8 cellular contexts compared by ENCODE assay signal in genomic region chr1:109910123-109910962, GRCh38. TPM values are rescaled to one million over a fixed set of nuclear protein-coding genes. Genes with fewer than 3 reads are reported as not detected.
DNase-seq lines count a peak whose midpoint lies in the region.

TSS of gene CSF1 (plus strand) at chr1:109910849. CDS start at chr1:109911024, 175 bp downstream.

- H3K23ac ChIP-seq in mesenchymal stem cell (ENCODE audit: low read length in 2 of 2), result peak within 1 kb of the TSS in 1 of 2 experiments; percentile 100

- peak within 1 kb of the TSS; percentile 54 for H3K9ac ChIP-seq in endocrine pancreas (ENCODE audit: control insufficient read depth, insufficient read depth, low read length)
- H3K9ac ChIP-seq in mesenchymal stem cell (ENCODE audit: low read length), result peak within 1 kb of the TSS; percentile 95

- H3K36me3 ChIP-seq in endocrine pancreas (ENCODE audit: control insufficient read depth, insufficient read depth, low read length), result no peaks in the 10 kb centered on the region
- H3K36me3 ChIP-seq in mesenchymal stem cell (ENCODE audit: control insufficient read depth in 1 of 2, insufficient read depth in 2 of 2, low read depth in 1 of 2, low read length in 2 of 2), result peaks cover 3 to 21% of the 10 kb centered on the region in 2 experiments

- DNase-seq in NCI-H1417 (lab: John Stamatoyannopoulos, UW) (peak in 2 of 3 experiments; percentile 63 to 76), NCI-H1417 treated with DMSO at 0.1 percent for 48 hours (lab: John Stamatoyannopoulos, UW) (no peak), NCI-H2227 (lab: John Stamatoyannopoulos, UW; ENCODE audit: unreplicated experiment) (peak; percentile 81), mesenchymal stem cell (peak; percentile 94), GF-D8 (lab: John Stamatoyannopoulos, UW) (no peak)
- DNase-seq in activated CD8-positive, alpha-beta memory T cell treated with anti-CD3 and anti-CD28 coated beads, Interleukin-2, amount 50 U/mL, for 4 hours, result peak; percentile 69
- DNase-seq in stimulated activated CD8-positive, alpha-beta memory T cell treated with anti-CD3 and anti-CD28 coated beads, Interleukin-12 subunit alpha, Interleukin-12 subunit beta, amount 100 ng/mL, for 1 hour (ENCODE audit: low read depth), result peak; percentile 39

- no peak within 1 kb of the TSS for H2AK5ac ChIP-seq in mesenchymal stem cell (ENCODE audit: low read length, severe bottlenecking)

- peak within 1 kb of the TSS; percentile 92 for H4K91ac ChIP-seq in mesenchymal stem cell (ENCODE audit: low read length)

- peak within 1 kb of the TSS; percentile 77 to 99 for H3K14ac ChIP-seq in mesenchymal stem cell (ENCODE audit: low read length in 2 of 2)

- H3K4ac ChIP-seq in mesenchymal stem cell (ENCODE audit: low read depth in 1 of 2, low read length in 2 of 2), result peak within 1 kb of the TSS; percentile 54 to 92

- peak within 1 kb of the TSS; percentile 88 for H2BK15ac ChIP-seq in mesenchymal stem cell (ENCODE audit: low read depth, poor library complexity, severe bottlenecking)

- peak within 1 kb of the TSS; percentile 80 to 97 for H2BK12ac ChIP-seq in mesenchymal stem cell (ENCODE audit: low read length in 2 of 2)

- H3K27ac ChIP-seq in mesenchymal stem cell (ENCODE audit: low read length, poor library complexity, severe bottlenecking), result no peak within 1 kb of the TSS

- peak within 1 kb of the TSS; percentile 97 for H3K4me2 ChIP-seq in mesenchymal stem cell (ENCODE audit: low read length, poor library complexity, severe bottlenecking)

- H3K18ac ChIP-seq in mesenchymal stem cell (ENCODE audit: low read depth in 1 of 2, low read length in 2 of 2), result peak within 1 kb of the TSS; percentile 91 to 94

- no peak within 1 kb of the TSS for H2BK5ac ChIP-seq in mesenchymal stem cell (ENCODE audit: low read depth, low read length, poor library complexity, severe bottlenecking)

- no peaks in the 10 kb centered on the region for H3K27me3 ChIP-seq in endocrine pancreas (ENCODE audit: control insufficient read depth, insufficient read depth, low read length)
- no peaks in the 10 kb centered on the region for H3K27me3 ChIP-seq in mesenchymal stem cell (ENCODE audit: control insufficient read depth in 1 of 2, insufficient read depth in 1 of 2, low read length in 2 of 2)

- H2BK120ac ChIP-seq in mesenchymal stem cell (ENCODE audit: low read depth, low read length), result peak within 1 kb of the TSS; percentile 83

- H3K4me1 ChIP-seq in endocrine pancreas (ENCODE audit: control insufficient read depth, insufficient read depth, low read length) (no peaks in the 10 kb centered on the region), mesenchymal stem cell (ENCODE audit: control insufficient read depth, insufficient read depth, low read depth, low read length) (peaks cover 39% of the 10 kb centered on the region)

- peak within 1 kb of the TSS; percentile 83 for H4K8ac ChIP-seq in mesenchymal stem cell (ENCODE audit: low read length)

- peaks cover 18% of the 10 kb centered on the region for H3K79me1 ChIP-seq in mesenchymal stem cell (replicated peaks; ENCODE audit: low read length, poor library complexity, severe bottlenecking)

- WGBS in mesenchymal stem cell, result 4% methylated on average over 32 of the region's 45 CpGs

- H3K4me3 ChIP-seq in endocrine pancreas (ENCODE audit: control insufficient read depth, insufficient read depth, low read length), result peak within 1 kb of the TSS; percentile 38
- peak within 1 kb of the TSS; percentile 80 to 97 for H3K4me3 ChIP-seq in mesenchymal stem cell (ENCODE audit: insufficient read depth in 1 of 2, low read depth in 1 of 2, low read length in 2 of 2)

- H2AFZ ChIP-seq in mesenchymal stem cell (ENCODE audit: low read depth, low read length), result peak within 1 kb of the TSS; percentile 10

- H3K9me3 ChIP-seq in endocrine pancreas (ENCODE audit: control insufficient read depth, low read length) (no peaks in the 10 kb centered on the region), mesenchymal stem cell (ENCODE audit: control insufficient read depth, low read length) (no peaks in the 10 kb centered on the region)

RNA-seq across cellular contexts. Expression of gene CSF1, which starts in this region (rescaled TPM):
- 111 TPM for polyA plus RNA-seq in mesenchymal stem cell (2013, experiment 1 of 2)
- polyA plus RNA-seq in mesenchymal stem cell (2013, experiment 2 of 2), result 109 TPM

Comparison
In these comparisons a context has a peak if more than half of its experiments do, and no peak if none do; other contexts are left out.
1. DNase-seq: peak in NCI-H1417 (2 of 3), NCI-H2227 (single experiment), activated CD8-positive, alpha-beta memory T cell treated with anti-CD3 and anti-CD28 coated beads, Interleukin-2, amount 50 U/mL, for 4 hours (single experiment), mesenchymal stem cell (single experiment) and stimulated activated CD8-positive, alpha-beta memory T cell treated with anti-CD3 and anti-CD28 coated beads, Interleukin-12 subunit alpha, Interleukin-12 subunit beta, amount 100 ng/mL, for 1 hour (single experiment); none in NCI-H1417 treated with DMSO at 0.1 percent for 48 hours (single experiment) and GF-D8 (single experiment).